Comparison of ENCODE assay signal across 16 cellular contexts in genomic region chr6:6643398-6643797, GRCh38. TPM values are rescaled to one million over a fixed set of nuclear protein-coding genes. Genes with fewer than 3 reads are reported as not detected.
A peak's percentile ranks its signal among the peaks of the same experiment; 100 is the strongest.
DNase-seq lines count a peak whose midpoint lies in the region; ATAC-seq, FAIRE-seq and TF ChIP-seq lines count a peak whose summit lies in the region.
"Had no signal": no experiment of that assay in that cellular context is flagged by ENCODE, and none has a peak within 500 bp of the region (broad histone marks: within the 10 kb centered on the region; RNA-seq: fewer than 3 reads in every experiment).

No MANE protein-coding gene starts in this region.

- H3K36me3 ChIP-seq in bronchial epithelial cell (ENCODE audit: control insufficient read depth, insufficient read depth, low read length): no peaks in the 10 kb centered on the region
- H3K36me3 ChIP-seq: gastrocnemius medialis, thyroid gland had no signal

- intact Hi-C loops in activated CD4-positive, alpha-beta memory T cell treated with anti-CD3 and anti-CD28 coated beads for 36 hours (cut with micrococcal nuclease): loop anchor here (1.0 kb wide), 1 partner anchor 12 kb away; no protein-coding TSS in a partner anchor

- peaks cover 26% of the 10 kb centered on the region for H3K4me1 Mint-ChIP-seq in activated CD4-positive, alpha-beta memory T cell treated with anti-CD3 and anti-CD28 coated beads, Interleukin-2, amount 10 ng/mL, durations not matched to agents 7 days and 5 days
- peaks cover 6% of the 10 kb centered on the region for H3K4me1 Mint-ChIP-seq in activated CD4-positive, alpha-beta memory T cell treated with anti-CD3 and anti-CD28 coated beads for 36 hours (ENCODE audit: low read depth)
- H3K4me1 Mint-ChIP-seq: naive thymus-derived CD8-positive, alpha-beta T cell had no signal

- CTCF ChIA-PET in activated CD4-positive, alpha-beta memory T cell treated with anti-CD3 and anti-CD28 coated beads, Interleukin-2, amount 10 ng/mL, durations not matched to agents 7 days and 5 days (lab: Charles Lee): interaction anchor here (1.3 kb wide), 1 partner anchor 11 kb away, joined by 3 read pairs; no protein-coding TSS in a partner anchor
- CTCF ChIA-PET in activated CD4-positive, alpha-beta memory T cell treated with anti-CD3 and anti-CD28 coated beads for 36 hours (lab: Charles Lee): no interaction called here

- no peaks in the 10 kb centered on the region for H3K27me3 Mint-ChIP-seq in activated CD4-positive, alpha-beta memory T cell treated with anti-CD3 and anti-CD28 coated beads, Interleukin-2, amount 10 ng/mL, durations not matched to agents 7 days and 5 days
- H3K27me3 Mint-ChIP-seq in activated CD4-positive, alpha-beta memory T cell treated with anti-CD3 and anti-CD28 coated beads for 36 hours: no peaks in the 10 kb centered on the region
- H3K27me3 Mint-ChIP-seq: naive thymus-derived CD8-positive, alpha-beta T cell had no signal

- peak; percentile 31 for DNase-seq in activated CD4-positive, alpha-beta memory T cell treated with anti-CD3 and anti-CD28 coated beads, Interleukin-2, amount 10 ng/mL, durations not matched to agents 7 days and 5 days
- no peak for DNase-seq in activated CD4-positive, alpha-beta memory T cell treated with anti-CD3 and anti-CD28 coated beads for 36 hours
- DNase-seq in bronchial epithelial cell (ENCODE audit: low read depth) (no peak), NCI-H510A treated with DMSO at 0.1 percent for 48 hours (lab: John Stamatoyannopoulos, UW) (no peak), NCI-H774 (lab: John Stamatoyannopoulos, UW) (no peak), AG20443 (ENCODE audit: low spot score) (no peak)
- DNase-seq: anterior cingulate cortex; Calu3; gastrocnemius medialis; KG1; naive thymus-derived CD8-positive, alpha-beta T cell; NCI-H2081 treated with DMSO at 0.1 percent for 48 hours; thyroid gland had no signal

- peak; percentile 28 for FAIRE-seq in bronchial epithelial cell (lab: Jason Lieb, UNC)

- POLR2A ChIA-PET in activated CD4-positive, alpha-beta memory T cell treated with anti-CD3 and anti-CD28 coated beads, Interleukin-2, amount 10 ng/mL, durations not matched to agents 7 days and 5 days (lab: Charles Lee): interaction anchor here (0.8 to 1.2 kb wide), 2 partner anchors 11 to 31 kb away, joined by 3 to 5 read pairs; no protein-coding TSS in a partner anchor
- POLR2A ChIA-PET in activated CD4-positive, alpha-beta memory T cell treated with anti-CD3 and anti-CD28 coated beads for 36 hours (lab: Charles Lee): no interaction called here

- peaks cover 2% of the 10 kb centered on the region for H3K27me3 ChIP-seq in bronchial epithelial cell (ENCODE audit: control insufficient read depth, insufficient read depth, low read length)
- H3K27me3 ChIP-seq: gastrocnemius medialis, thyroid gland had no signal

- peaks cover 19% of the 10 kb centered on the region for H3K36me3 Mint-ChIP-seq in activated CD4-positive, alpha-beta memory T cell treated with anti-CD3 and anti-CD28 coated beads, Interleukin-2, amount 10 ng/mL, durations not matched to agents 7 days and 5 days (ENCODE audit: low read depth)
- no peaks in the 10 kb centered on the region for H3K36me3 Mint-ChIP-seq in activated CD4-positive, alpha-beta memory T cell treated with anti-CD3 and anti-CD28 coated beads for 36 hours
- H3K36me3 Mint-ChIP-seq: naive thymus-derived CD8-positive, alpha-beta T cell had no signal

- peaks cover 5% of the 10 kb centered on the region for H3K9me3 Mint-ChIP-seq in activated CD4-positive, alpha-beta memory T cell treated with anti-CD3 and anti-CD28 coated beads, Interleukin-2, amount 10 ng/mL, durations not matched to agents 7 days and 5 days
- no peaks in the 10 kb centered on the region for H3K9me3 Mint-ChIP-seq in activated CD4-positive, alpha-beta memory T cell treated with anti-CD3 and anti-CD28 coated beads for 36 hours

- H3K4me3 ChIP-seq in bronchial epithelial cell (ENCODE audit: low read depth, low read length): no peak overlapping the region
- H3K4me3 ChIP-seq: gastrocnemius medialis, thyroid gland had no signal

- H3K4me3 Mint-ChIP-seq in activated CD4-positive, alpha-beta memory T cell treated with anti-CD3 and anti-CD28 coated beads, Interleukin-2, amount 10 ng/mL, durations not matched to agents 7 days and 5 days: no peak overlapping the region
- H3K4me3 Mint-ChIP-seq in activated CD4-positive, alpha-beta memory T cell treated with anti-CD3 and anti-CD28 coated beads for 36 hours: no peak overlapping the region
- H3K4me3 Mint-ChIP-seq: naive thymus-derived CD8-positive, alpha-beta T cell had no signal

- ATAC-seq in GM21515 (IDR thresholded peaks at IDR 0.05; ENCODE audit: unreplicated experiment) (peak; percentile 67), HG03135 (IDR thresholded peaks at IDR 0.05; ENCODE audit: unreplicated experiment) (peak; percentile 73)
- ATAC-seq: gastrocnemius medialis; naive thymus-derived CD8-positive, alpha-beta T cell had no signal

- TF ChIP-seq CTCF in bronchial epithelial cell (IDR thresholded peaks at IDR 0.05; ENCODE audit: insufficient read depth, low read length, severe bottlenecking): no peak

- H3K27ac Mint-ChIP-seq in activated CD4-positive, alpha-beta memory T cell treated with anti-CD3 and anti-CD28 coated beads, Interleukin-2, amount 10 ng/mL, durations not matched to agents 7 days and 5 days: peak overlapping the region; percentile 48
- no peak overlapping the region for H3K27ac Mint-ChIP-seq in activated CD4-positive, alpha-beta memory T cell treated with anti-CD3 and anti-CD28 coated beads for 36 hours

RNA-seq across cellular contexts. Expression of gene LY86, which starts 54.9 kb away (rescaled TPM):
- total RNA-seq in activated CD4-positive, alpha-beta memory T cell treated with anti-CD3 and anti-CD28 coated beads, Interleukin-2, amount 10 ng/mL, durations not matched to agents 7 days and 5 days: 1 to 10 TPM; 1.7 to 2.2 TPM
- total RNA-seq in activated CD4-positive, alpha-beta memory T cell treated with anti-CD3 and anti-CD28 coated beads for 36 hours: under 1 TPM; 0.24 to 0.64 TPM
- not detected in 2 replicates for total RNA-seq in bronchial epithelial cell
- total RNA-seq: A673, Calu3 had no signal
